Comparison of ENCODE assay signal across 1 cellular context in genomic region chr5:1129725-1130082, GRCh38.
A peak's percentile ranks its signal among the peaks of the same experiment; 100 is the strongest.
TF ChIP-seq lines count a peak whose summit lies in the region.

No MANE protein-coding gene starts in this region.

TF ChIP-seq in liver, 16 proteins besides CTCF, POLR2A, EP300 and RAD21 (continued from another document):
- TF ChIP-seq, protein P1, sequence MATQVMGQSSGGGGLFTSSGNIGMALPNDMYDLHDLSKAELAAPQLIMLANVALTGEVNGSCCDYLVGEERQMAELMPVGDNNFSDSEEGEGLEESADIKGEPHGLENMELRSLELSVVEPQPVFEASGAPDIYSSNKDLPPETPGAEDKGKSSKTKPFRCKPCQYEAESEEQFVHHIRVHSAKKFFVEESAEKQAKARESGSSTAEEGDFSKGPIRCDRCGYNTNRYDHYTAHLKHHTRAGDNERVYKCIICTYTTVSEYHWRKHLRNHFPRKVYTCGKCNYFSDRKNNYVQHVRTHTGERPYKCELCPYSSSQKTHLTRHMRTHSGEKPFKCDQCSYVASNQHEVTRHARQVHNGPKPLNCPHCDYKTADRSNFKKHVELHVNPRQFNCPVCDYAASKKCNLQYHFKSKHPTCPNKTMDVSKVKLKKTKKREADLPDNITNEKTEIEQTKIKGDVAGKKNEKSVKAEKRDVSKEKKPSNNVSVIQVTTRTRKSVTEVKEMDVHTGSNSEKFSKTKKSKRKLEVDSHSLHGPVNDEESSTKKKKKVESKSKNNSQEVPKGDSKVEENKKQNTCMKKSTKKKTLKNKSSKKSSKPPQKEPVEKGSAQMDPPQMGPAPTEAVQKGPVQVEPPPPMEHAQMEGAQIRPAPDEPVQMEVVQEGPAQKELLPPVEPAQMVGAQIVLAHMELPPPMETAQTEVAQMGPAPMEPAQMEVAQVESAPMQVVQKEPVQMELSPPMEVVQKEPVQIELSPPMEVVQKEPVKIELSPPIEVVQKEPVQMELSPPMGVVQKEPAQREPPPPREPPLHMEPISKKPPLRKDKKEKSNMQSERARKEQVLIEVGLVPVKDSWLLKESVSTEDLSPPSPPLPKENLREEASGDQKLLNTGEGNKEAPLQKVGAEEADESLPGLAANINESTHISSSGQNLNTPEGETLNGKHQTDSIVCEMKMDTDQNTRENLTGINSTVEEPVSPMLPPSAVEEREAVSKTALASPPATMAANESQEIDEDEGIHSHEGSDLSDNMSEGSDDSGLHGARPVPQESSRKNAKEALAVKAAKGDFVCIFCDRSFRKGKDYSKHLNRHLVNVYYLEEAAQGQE (IDR thresholded peaks at IDR 0.05): peak; percentile 49
- TF ChIP-seq RXRA (IDR thresholded peaks at IDR 0.05) (peak; percentile 82 to 96), EGR1 (IDR thresholded peaks at IDR 0.05; ENCODE audit: low read depth in 2 of 2) (peak; percentile 10 to 79), MAX (IDR thresholded peaks at IDR 0.05) (no peak)
- TF ChIP-seq, protein P2, sequence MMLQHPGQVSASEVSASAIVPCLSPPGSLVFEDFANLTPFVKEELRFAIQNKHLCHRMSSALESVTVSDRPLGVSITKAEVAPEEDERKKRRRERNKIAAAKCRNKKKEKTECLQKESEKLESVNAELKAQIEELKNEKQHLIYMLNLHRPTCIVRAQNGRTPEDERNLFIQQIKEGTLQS (IDR thresholded peaks at IDR 0.05): no peak
